In the genomic region with DNA sequence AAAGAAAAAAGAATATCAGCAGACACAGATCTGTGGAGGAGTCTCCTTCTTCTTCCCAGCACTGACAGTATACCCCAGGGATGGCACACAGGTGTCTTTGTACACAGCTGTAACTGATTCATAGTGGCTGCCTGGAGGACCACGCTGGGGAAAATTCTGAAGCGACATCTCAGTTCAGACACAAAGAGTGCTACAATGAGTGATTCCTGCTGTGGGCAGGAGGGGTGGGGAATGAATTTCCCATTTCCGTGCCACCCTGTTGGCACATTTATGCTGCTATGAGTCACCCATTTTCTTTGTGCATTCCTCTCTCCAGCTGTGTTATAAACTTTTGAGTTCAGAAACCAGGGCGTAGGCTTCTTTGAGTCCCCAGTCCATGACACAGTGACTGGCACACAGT, we compare ENCODE assay signal across 22 cellular contexts. TPM values are rescaled to one million over a fixed set of nuclear protein-coding genes. Genes with fewer than 3 reads are reported as not detected.
DNase-seq lines count a peak whose midpoint lies in the region; ATAC-seq and TF ChIP-seq lines count a peak whose summit lies in the region.
"Had no signal": no experiment of that assay in that cellular context is flagged by ENCODE, and none has a peak within 500 bp of the region (broad histone marks: within the 10 kb centered on the region; RNA-seq: fewer than 3 reads in every experiment).

No MANE protein-coding gene starts in this region.

- no peak overlapping the region for H3K4me3 ChIP-seq in endodermal cell (ENCODE audit: low read length)
- H3K4me3 ChIP-seq: BLaER1, gastrocnemius medialis, psoas muscle, spleen had no signal

- ATAC-seq in omental fat pad (ENCODE audit: low FRiP score) (peak; percentile 54), GM18867 (IDR thresholded peaks at IDR 0.05; ENCODE audit: unreplicated experiment) (no peak)
- ATAC-seq: activated T-helper 17 cell treated with anti-CD3 and anti-CD28 coated beads, Interleukin-2, amount 50 U/mL, for 72 hours; gastrocnemius medialis; psoas muscle had no signal

- H3K36me3 ChIP-seq in endodermal cell (ENCODE audit: control insufficient read depth, insufficient read depth, low read length), result no peaks in the 10 kb centered on the region
- H3K36me3 ChIP-seq: BLaER1, brain microvascular endothelial cell, gastrocnemius medialis, spleen had no signal

- DNase-seq in H4 (ENCODE audit: low spot score) (peak; percentile 86), NCI-H345 (lab: John Stamatoyannopoulos, UW) (peak; percentile 39), endodermal cell (no peak), omental fat pad (ENCODE audit: low spot score) (no peak), NCI-H1436 treated with DMSO at 0.1 percent for 48 hours (lab: John Stamatoyannopoulos, UW) (no peak), SK-N-DZ (ENCODE audit: low spot score) (no peak), T-helper 1 cell (no peak)
- DNase-seq: activated CD4-positive, CD25-positive, alpha-beta regulatory T cell treated with anti-CD3 and anti-CD28 coated beads, Interleukin-2, amount 50 U/mL, for 72 hours; brain microvascular endothelial cell; cortex of kidney; gastrocnemius medialis; GF-D8; NCI-H1417; NCI-H748 treated with DMSO at 0.1 percent for 48 hours; psoas muscle; spleen had no signal

- H3K27ac ChIP-seq in endodermal cell (ENCODE audit: low read depth, low read length), result peak overlapping the region; percentile 91
- H3K27ac ChIP-seq: BLaER1, brain microvascular endothelial cell, gastrocnemius medialis, psoas muscle, spleen had no signal

- peaks cover 1% of the 10 kb centered on the region for H3K9me3 Mint-ChIP-seq in endodermal cell

- peaks cover 3% of the 10 kb centered on the region for H3K4me1 ChIP-seq in endodermal cell (ENCODE audit: control insufficient read depth, insufficient read depth, low read length)
- H3K4me1 ChIP-seq: gastrocnemius medialis, psoas muscle, spleen had no signal

- no peaks in the 10 kb centered on the region for H3K27me3 ChIP-seq in endodermal cell (ENCODE audit: control insufficient read depth, insufficient read depth, low read length, poor library complexity, severe bottlenecking)
- H3K27me3 ChIP-seq: BLaER1, brain microvascular endothelial cell, gastrocnemius medialis, spleen had no signal

- no peak overlapping the region for H3K27ac Mint-ChIP-seq in endodermal cell
- H3K27ac Mint-ChIP-seq: activated T-helper 17 cell treated with anti-CD3 and anti-CD28 coated beads, Interleukin-2, amount 50 U/mL, for 72 hours had no signal

- no peak overlapping the region for H3K9ac ChIP-seq in endodermal cell (ENCODE audit: extremely low read depth, low read length, poor library complexity, severe bottlenecking)
- H3K9ac ChIP-seq: BLaER1 had no signal

- no peaks in the 10 kb centered on the region for H3K9me3 ChIP-seq in endodermal cell (ENCODE audit: control insufficient read depth, low read length)
- H3K9me3 ChIP-seq: BLaER1, gastrocnemius medialis, psoas muscle had no signal

- TF ChIP-seq CTCF in endodermal cell (conservative IDR thresholded peaks at IDR 0.05), result no peak
- no peak for TF ChIP-seq CTCF in omental fat pad (IDR thresholded peaks at IDR 0.05)

- no peaks in the 10 kb centered on the region for H3K27me3 Mint-ChIP-seq in endodermal cell (ENCODE audit: insufficient read depth)
- H3K27me3 Mint-ChIP-seq: activated T-helper 17 cell treated with anti-CD3 and anti-CD28 coated beads, Interleukin-2, amount 50 U/mL, for 72 hours had no signal

- no peak overlapping the region for H3K4me3 Mint-ChIP-seq in endodermal cell
- H3K4me3 Mint-ChIP-seq: activated T-helper 17 cell treated with anti-CD3 and anti-CD28 coated beads, Interleukin-2, amount 50 U/mL, for 72 hours; nephron had no signal

- no peaks in the 10 kb centered on the region for H3K36me3 Mint-ChIP-seq in endodermal cell (ENCODE audit: low read depth)

- H3K4me1 Mint-ChIP-seq in endodermal cell, result no peaks in the 10 kb centered on the region
- H3K4me1 Mint-ChIP-seq: activated T-helper 17 cell treated with anti-CD3 and anti-CD28 coated beads, Interleukin-2, amount 50 U/mL, for 72 hours had no signal

- WGBS in endodermal cell (ENCODE audit: insufficient coverage in 1 of 2, insufficient read length in 1 of 2), 2 experiments, result 64 to 76% methylated on average over 4 of the region's 4 CpGs

RNA-seq across cellular contexts. Expression of gene NPS, which starts 24.2 kb away (rescaled TPM):
- not detected in 2 replicates for total RNA-seq in H4 (2014; rRNA removed; shearing (Covaris generic))
- total RNA-seq in endodermal cell, result not detected
- not detected for polyA plus RNA-seq in endodermal cell (2013, experiment 1 of 2)
- polyA plus RNA-seq in endodermal cell (2013, experiment 2 of 2), result not detected
- total RNA-seq in omental fat pad, result not detected
- not detected in 2 replicates for polyA plus RNA-seq in SK-N-DZ (2014; cell fraction: cytosol; rRNA removed)
- polyA plus RNA-seq in SK-N-DZ (2014; cell fraction: nucleus; rRNA removed), result not detected in 2 replicates
- total RNA-seq: activated T-helper 17 cell treated with anti-CD3 and anti-CD28 coated beads, Interleukin-2, amount 50 U/mL, for 72 hours; gastrocnemius medialis; psoas muscle; SK-MEL-5; spleen; ureter had no signal
- polyA plus RNA-seq: psoas muscle, spleen had no signal

Comparison
In these comparisons a context has a peak if more than half of its experiments do, and no peak if none do; other contexts are left out.
1. DNase-seq: peak in H4 (single experiment) and NCI-H345 (single experiment); none in endodermal cell (single experiment), omental fat pad (single experiment), NCI-H1436 treated with DMSO at 0.1 percent for 48 hours (single experiment), SK-N-DZ (single experiment) and T-helper 1 cell (0 of 5).